ENCODE assay signal across 27 cellular contexts in genomic region chr10:85868627-85869499, GRCh38.
"Had no signal": no experiment of that assay in that cellular context is flagged by ENCODE, and none has a peak within 500 bp of the region (broad histone marks: within the 10 kb centered on the region; RNA-seq: fewer than 3 reads in every experiment).

No MANE protein-coding gene starts in this region.

- DNase-seq: activated CD4-positive, alpha-beta memory T cell treated with anti-CD3 and anti-CD28 coated beads for 36 hours; activated CD4-positive, alpha-beta T cell treated with anti-CD3 and anti-CD28 coated beads for 36 hours; activated CD4-positive, alpha-beta T cell treated with anti-CD3 and anti-CD28 coated beads, Interleukin-2, amount 10 ng/mL, durations not matched to agents 24 days and 14 days; activated CD4-positive, CD25-positive, alpha-beta regulatory T cell; activated CD4-positive, CD25-positive, alpha-beta regulatory T cell treated with anti-CD3 and anti-CD28 coated beads, Interleukin-2, amount 50 U/mL, for 72 hours; activated CD8-positive, alpha-beta memory T cell treated with anti-CD3 and anti-CD28 coated beads, Interleukin-2, amount 10 ng/mL, durations not matched to agents 7 days and 5 days; activated CD8-positive, alpha-beta memory T cell treated with anti-CD3 and anti-CD28 coated beads, Interleukin-2, amount 50 U/mL, for 4 hours; activated CD8-positive, alpha-beta T cell treated with anti-CD3 and anti-CD28 coated beads, Interleukin-2, amount 10 ng/mL, durations not matched to agents 7 days and 5 days; activated effector memory CD4-positive, alpha-beta T cell treated with anti-CD3 and anti-CD28 coated beads, Interleukin-2, amount 50 U/mL, for 16 hours; activated naive CD4-positive, alpha-beta T cell treated with anti-CD3 and anti-CD28 coated beads for 36 hours; activated naive CD8-positive, alpha-beta T cell treated with anti-CD3 and anti-CD28 coated beads for 36 hours; activated naive CD8-positive, alpha-beta T cell treated with anti-CD3 and anti-CD28 coated beads, Interleukin-2, amount 50 U/mL, for 24 hours; activated T-cell treated with anti-CD3 and anti-CD28 coated beads, Interleukin-2, amount 50 U/mL, for 1 hour; activated T-cell treated with anti-CD3 and anti-CD28 coated beads, Interleukin-2, amount 50 U/mL, for 48 hours; adrenal gland; amygdala; aorta; body of pancreas; caudate nucleus; dorsolateral prefrontal cortex; effector CD4-positive, alpha-beta T cell; effector memory CD8-positive, alpha-beta T cell; erythroblast; esophagus squamous epithelium; foreskin melanocyte; T-helper 2 cell had no signal

- ATAC-seq: activated CD4-positive, alpha-beta T cell treated with anti-CD3 and anti-CD28 coated beads for 36 hours; activated CD8-positive, alpha-beta memory T cell treated with anti-CD3 and anti-CD28 coated beads, Interleukin-2, amount 10 ng/mL, durations not matched to agents 7 days and 5 days; activated CD8-positive, alpha-beta T cell treated with anti-CD3 and anti-CD28 coated beads, Interleukin-2, amount 10 ng/mL, durations not matched to agents 7 days and 5 days; activated naive CD8-positive, alpha-beta T cell treated with anti-CD3 and anti-CD28 coated beads, Interleukin-2, amount 50 U/mL, for 24 hours; body of pancreas; effector memory CD8-positive, alpha-beta T cell; gastroesophageal sphincter had no signal
